21 cellular contexts compared by ENCODE assay signal in genomic region chr1:5574641-5575040, GRCh38.
DNase-seq lines count a peak whose midpoint lies in the region; ATAC-seq and TF ChIP-seq lines count a peak whose summit lies in the region.
"Had no signal": no experiment of that assay in that cellular context is flagged by ENCODE, and none has a peak within 500 bp of the region (broad histone marks: within the 10 kb centered on the region; RNA-seq: fewer than 3 reads in every experiment).

No MANE protein-coding gene starts in this region.

- peak; percentile 19 for DNase-seq in activated CD8-positive, alpha-beta memory T cell treated with anti-CD3 and anti-CD28 coated beads for 24 hours
- no peak for DNase-seq in activated CD8-positive, alpha-beta memory T cell treated with anti-CD3 and anti-CD28 coated beads, Interleukin-2, amount 50 U/mL, for 4 hours
- DNase-seq in left kidney (ENCODE audit: low read depth, low spot score) (peak; percentile 31), osteocyte (ENCODE audit: extremely low spot score, unreplicated experiment) (peak; percentile 76), left lung (no peak), NCI-H1105 treated with DMSO at 0.1 percent for 48 hours (lab: John Stamatoyannopoulos, UW) (no peak)
- DNase-seq in activated CD8-positive, alpha-beta T cell treated with anti-CD3 and anti-CD28 coated beads, Interleukin-2, amount 10 ng/mL, durations not matched to agents 7 days and 5 days, result no peak
- DNase-seq: Calu3, DMS79 treated with DMSO at 0.1 percent for 48 hours, GF-D8, IMR-90, KG1, MG63, NCI-H1417, NCI-H1694, NCI-H2029 treated with DMSO at 0.1 percent for 48 hours, NCI-H526 treated with DMSO at 0.1 percent for 48 hours, PC-9 had no signal

- H3K27me3 ChIP-seq in left lung, result peaks cover 0 to 10% of the 10 kb centered on the region in 2 donors
- H3K27me3 ChIP-seq: MG63 had no signal

- no peaks in the 10 kb centered on the region for H3K4me1 Mint-ChIP-seq in osteocyte (ENCODE audit: unreplicated experiment)
- H3K4me1 Mint-ChIP-seq in activated CD8-positive, alpha-beta T cell treated with anti-CD3 and anti-CD28 coated beads, Interleukin-2, amount 10 ng/mL, durations not matched to agents 7 days and 5 days (ENCODE audit: low read depth), result peaks cover 6% of the 10 kb centered on the region

- CTCF ChIA-PET in activated CD8-positive, alpha-beta T cell treated with anti-CD3 and anti-CD28 coated beads, Interleukin-2, amount 10 ng/mL, durations not matched to agents 7 days and 5 days (lab: Charles Lee), result no interaction called here

- H3K27me3 Mint-ChIP-seq in osteocyte (ENCODE audit: unreplicated experiment), result no peaks in the 10 kb centered on the region
- no peaks in the 10 kb centered on the region for H3K27me3 Mint-ChIP-seq in activated CD8-positive, alpha-beta T cell treated with anti-CD3 and anti-CD28 coated beads, Interleukin-2, amount 10 ng/mL, durations not matched to agents 7 days and 5 days (ENCODE audit: low read depth)

- H3K4me3 Mint-ChIP-seq in osteocyte (ENCODE audit: unreplicated experiment), result no peak overlapping the region
- no peak overlapping the region for H3K4me3 Mint-ChIP-seq in activated CD8-positive, alpha-beta T cell treated with anti-CD3 and anti-CD28 coated beads, Interleukin-2, amount 10 ng/mL, durations not matched to agents 7 days and 5 days

- H3K9me3 Mint-ChIP-seq in osteocyte (ENCODE audit: unreplicated experiment), result peaks cover 39% of the 10 kb centered on the region
- H3K9me3 Mint-ChIP-seq in activated CD8-positive, alpha-beta T cell treated with anti-CD3 and anti-CD28 coated beads, Interleukin-2, amount 10 ng/mL, durations not matched to agents 7 days and 5 days (ENCODE audit: insufficient read depth), result peaks cover 7% of the 10 kb centered on the region

- H3K36me3 Mint-ChIP-seq in osteocyte (ENCODE audit: unreplicated experiment), result no peaks in the 10 kb centered on the region
- no peaks in the 10 kb centered on the region for H3K36me3 Mint-ChIP-seq in activated CD8-positive, alpha-beta T cell treated with anti-CD3 and anti-CD28 coated beads, Interleukin-2, amount 10 ng/mL, durations not matched to agents 7 days and 5 days (ENCODE audit: low read depth)

- intact Hi-C loops in left lung (cut with DNase I), result no loop called here

- POLR2A ChIA-PET in activated CD8-positive, alpha-beta T cell treated with anti-CD3 and anti-CD28 coated beads, Interleukin-2, amount 10 ng/mL, durations not matched to agents 7 days and 5 days (lab: Charles Lee), result no interaction called here

- H3K4me1 ChIP-seq in left lung, result no peaks in the 10 kb centered on the region

- H3K27ac ChIP-seq in left lung, result no peak overlapping the region
- H3K27ac ChIP-seq: 22Rv1, PC-9 had no signal

- no peak overlapping the region for H3K27ac Mint-ChIP-seq in osteocyte (ENCODE audit: unreplicated experiment)
- no peak overlapping the region for H3K27ac Mint-ChIP-seq in activated CD8-positive, alpha-beta T cell treated with anti-CD3 and anti-CD28 coated beads, Interleukin-2, amount 10 ng/mL, durations not matched to agents 7 days and 5 days

- H3K4me3 ChIP-seq in left lung, result no peak overlapping the region
- H3K4me3 ChIP-seq: MG63, PC-9 had no signal

- no peaks in the 10 kb centered on the region for H3K36me3 ChIP-seq in left lung
- H3K36me3 ChIP-seq: MG63 had no signal

- TF ChIP-seq CTCF in osteocyte (IDR thresholded peaks at IDR 0.05) (no peak), left lung (IDR thresholded peaks at IDR 0.05) (no peak)

- no peak for ATAC-seq in activated CD8-positive, alpha-beta T cell treated with anti-CD3 and anti-CD28 coated beads, Interleukin-2, amount 10 ng/mL, durations not matched to agents 7 days and 5 days
- ATAC-seq in left lung, result no peak
- ATAC-seq: HCT116, Right ventricle myocardium inferior had no signal

- H3K9me3 ChIP-seq in left lung, result peaks cover 0 to 9% of the 10 kb centered on the region in 2 donors

Comparison
In these comparisons a context has a peak if more than half of its experiments do, and no peak if none do; other contexts are left out.
1. DNase-seq: peak in activated CD8-positive, alpha-beta memory T cell treated with anti-CD3 and anti-CD28 coated beads for 24 hours (single experiment), left kidney (single experiment) and osteocyte (single experiment); none in activated CD8-positive, alpha-beta memory T cell treated with anti-CD3 and anti-CD28 coated beads, Interleukin-2, amount 50 U/mL, for 4 hours (single experiment), activated CD8-positive, alpha-beta T cell treated with anti-CD3 and anti-CD28 coated beads, Interleukin-2, amount 10 ng/mL, durations not matched to agents 7 days and 5 days (single experiment), left lung (0 of 2) and NCI-H1105 treated with DMSO at 0.1 percent for 48 hours (single experiment).